ENCODE assay signal across 11 cellular contexts in the genomic region with DNA sequence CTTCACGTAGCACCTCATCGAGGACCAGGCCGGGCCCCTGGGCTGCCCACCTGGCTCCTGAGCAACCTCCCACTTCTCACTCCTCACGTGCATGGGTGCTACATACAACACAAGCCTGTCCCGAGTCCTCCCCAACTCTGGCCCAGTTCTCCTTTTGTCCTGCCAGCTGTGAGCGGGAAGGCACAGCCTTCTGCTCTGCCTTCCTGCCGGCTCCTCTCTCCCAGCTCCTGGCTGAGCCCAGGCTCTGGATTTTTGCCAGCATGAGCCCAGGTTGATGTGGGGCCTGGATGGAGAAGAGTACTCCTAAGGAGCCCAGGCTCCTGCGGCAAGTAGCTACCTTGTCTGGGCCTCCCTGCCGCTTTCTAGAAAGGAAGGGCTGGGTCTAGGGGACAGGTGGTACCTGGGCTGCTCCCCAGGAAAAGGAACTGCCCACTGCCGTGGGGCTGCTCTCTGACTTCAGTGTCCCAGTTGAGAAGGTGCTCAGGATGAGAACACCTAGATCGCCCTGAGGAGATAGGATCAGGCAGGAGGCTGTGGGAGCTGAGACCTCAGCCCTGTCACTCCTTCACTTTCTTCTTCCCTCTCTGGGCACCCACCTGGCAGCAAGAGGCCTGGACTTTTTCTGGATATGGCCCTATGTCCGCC. TPM values are rescaled to one million over a fixed set of nuclear protein-coding genes. Genes with fewer than 3 reads are reported as not detected.
DNase-seq lines count a peak whose midpoint lies in the region; ATAC-seq and TF ChIP-seq lines count a peak whose summit lies in the region.
"Had no signal": no experiment of that assay in that cellular context is flagged by ENCODE, and none has a peak within 500 bp of the region (broad histone marks: within the 10 kb centered on the region; RNA-seq: fewer than 3 reads in every experiment).

No MANE protein-coding gene starts in this region.

- DNase-seq in DMS79 treated with DMSO at 0.1 percent for 48 hours (lab: John Stamatoyannopoulos, UW) (peak; percentile 79), RWPE1 (ENCODE audit: low spot score) (no peak), left cardiac atrium (peak; percentile 64), middle frontal gyrus (ENCODE audit: extremely low spot score, low spot score) (no peak), NCI-H1417 treated with DMSO at 0.1 percent for 48 hours (lab: John Stamatoyannopoulos, UW) (no peak), OCI-M2 (lab: John Stamatoyannopoulos, UW; ENCODE audit: unreplicated experiment) (no peak), GM19240 (ENCODE audit: insufficient read length, low spot score) (no peak)
- no peak for DNase-seq in stimulated activated effector memory CD8-positive, alpha-beta T cell treated with anti-CD3 and anti-CD28 coated beads, Interleukin-12 subunit alpha, Interleukin-12 subunit beta, amount 100 ng/mL, for 72 hours (ENCODE audit: low spot score in 2 of 2)
- DNase-seq: activated CD8-positive, alpha-beta T cell treated with anti-CD3 and anti-CD28 coated beads, Interleukin-2, amount 10 ng/mL, durations not matched to agents 7 days and 5 days; mesendoderm had no signal

- peak; percentile 9 to 35 for ATAC-seq in left cardiac atrium
- ATAC-seq in stimulated activated effector memory CD8-positive, alpha-beta T cell treated with anti-CD3 and anti-CD28 coated beads, Interleukin-12 subunit alpha, Interleukin-12 subunit beta, amount 100 ng/mL, for 72 hours = no peak
- ATAC-seq: activated CD8-positive, alpha-beta T cell treated with anti-CD3 and anti-CD28 coated beads, Interleukin-2, amount 10 ng/mL, durations not matched to agents 7 days and 5 days had no signal

- no peaks in the 10 kb centered on the region for H3K36me3 Mint-ChIP-seq in stimulated activated effector memory CD8-positive, alpha-beta T cell treated with anti-CD3 and anti-CD28 coated beads, Interleukin-12 subunit alpha, Interleukin-12 subunit beta, amount 100 ng/mL, for 72 hours

- peak overlapping the region; percentile 64 for H3K27ac Mint-ChIP-seq in stimulated activated effector memory CD8-positive, alpha-beta T cell treated with anti-CD3 and anti-CD28 coated beads, Interleukin-12 subunit alpha, Interleukin-12 subunit beta, amount 100 ng/mL, for 72 hours
- H3K27ac Mint-ChIP-seq: activated CD8-positive, alpha-beta T cell treated with anti-CD3 and anti-CD28 coated beads, Interleukin-2, amount 10 ng/mL, durations not matched to agents 7 days and 5 days had no signal

- POLR2A ChIA-PET in RWPE1 (lab: Yijun Ruan, JAX; ENCODE audit: low non-redundant PET) = no interaction called here

- intact Hi-C loops in left cardiac atrium (cut with DNase I) = loop anchor here in 1 of 2 donors (5.0 kb wide), 1 partner anchor 92 kb away; no protein-coding TSS in a partner anchor

- CTCF ChIA-PET in RWPE1 (lab: Yijun Ruan, JAX) = interaction anchor here (0.6 to 1.8 kb wide), 3 partner anchors 18 to 360 kb away, joined by 3 to 8 read pairs (median 4); no protein-coding TSS in a partner anchor

- no peaks in the 10 kb centered on the region for H3K9me3 Mint-ChIP-seq in stimulated activated effector memory CD8-positive, alpha-beta T cell treated with anti-CD3 and anti-CD28 coated beads, Interleukin-12 subunit alpha, Interleukin-12 subunit beta, amount 100 ng/mL, for 72 hours

- TF ChIP-seq CTCF in RWPE1 (conservative IDR thresholded peaks at IDR 0.05; ENCODE audit: low read depth) = no peak

- no peak overlapping the region for H3K4me3 Mint-ChIP-seq in stimulated activated effector memory CD8-positive, alpha-beta T cell treated with anti-CD3 and anti-CD28 coated beads, Interleukin-12 subunit alpha, Interleukin-12 subunit beta, amount 100 ng/mL, for 72 hours
- H3K4me3 Mint-ChIP-seq: activated CD8-positive, alpha-beta T cell treated with anti-CD3 and anti-CD28 coated beads, Interleukin-2, amount 10 ng/mL, durations not matched to agents 7 days and 5 days had no signal

- H3K4me1 Mint-ChIP-seq in stimulated activated effector memory CD8-positive, alpha-beta T cell treated with anti-CD3 and anti-CD28 coated beads, Interleukin-12 subunit alpha, Interleukin-12 subunit beta, amount 100 ng/mL, for 72 hours = no peaks in the 10 kb centered on the region

- peak overlapping the region; percentile 69 for H3K27ac ChIP-seq in RWPE1

RNA-seq across cellular contexts. Expression of a gene that starts 23.6 kb away (rescaled TPM):
- total RNA-seq in left cardiac atrium = 1 to 10 TPM; 7.5 to 9.0 TPM
- total RNA-seq: SK-MEL-5 had no signal

RNA-seq across cellular contexts. Expression of a gene that starts 37.5 kb away (rescaled TPM):
- 10 to 100 TPM; 18.4 to 20.9 TPM for total RNA-seq in left cardiac atrium

RNA-seq across cellular contexts. Expression of a gene that starts 39.0 kb away (rescaled TPM):
- total RNA-seq in left cardiac atrium = 10 to 100 TPM; 34.9 to 47.8 TPM

Comparison
In these comparisons a context has a peak if more than half of its experiments do, and no peak if none do; other contexts are left out.
1. DNase-seq: peak in DMS79 treated with DMSO at 0.1 percent for 48 hours (single experiment) and left cardiac atrium (single experiment); none in RWPE1 (single experiment), stimulated activated effector memory CD8-positive, alpha-beta T cell treated with anti-CD3 and anti-CD28 coated beads, Interleukin-12 subunit alpha, Interleukin-12 subunit beta, amount 100 ng/mL, for 72 hours (0 of 2), middle frontal gyrus (single experiment), NCI-H1417 treated with DMSO at 0.1 percent for 48 hours (single experiment), OCI-M2 (single experiment) and GM19240 (single experiment).